In genomic region chr10:112290054-112290373, GRCh38 we compare ENCODE assay signal across 9 cellular contexts. TPM values are rescaled to one million over a fixed set of nuclear protein-coding genes. Genes with fewer than 3 reads are reported as not detected.
"Had no signal": no experiment of that assay in that cellular context is flagged by ENCODE, and none has a peak within 500 bp of the region (broad histone marks: within the 10 kb centered on the region; RNA-seq: fewer than 3 reads in every experiment).

No MANE protein-coding gene starts in this region.

- ATAC-seq: HepG2, K562 had no signal

- H3K27ac ChIP-seq: HL-60 had no signal

- DNase-seq: IMR-90, KBM-7, KG1 had no signal

- H3K4me3 ChIP-seq: K562 had no signal

RNA-seq across cellular contexts. Expression of gene TECTB, which starts 6.8 kb away (rescaled TPM):
- total RNA-seq: HT-29, HT1080, IMR-90, K562 had no signal
- polyA plus RNA-seq: IgD-negative memory B cell, IMR-90, K562 had no signal
